16 cellular contexts compared by ENCODE assay signal in the genomic region with DNA sequence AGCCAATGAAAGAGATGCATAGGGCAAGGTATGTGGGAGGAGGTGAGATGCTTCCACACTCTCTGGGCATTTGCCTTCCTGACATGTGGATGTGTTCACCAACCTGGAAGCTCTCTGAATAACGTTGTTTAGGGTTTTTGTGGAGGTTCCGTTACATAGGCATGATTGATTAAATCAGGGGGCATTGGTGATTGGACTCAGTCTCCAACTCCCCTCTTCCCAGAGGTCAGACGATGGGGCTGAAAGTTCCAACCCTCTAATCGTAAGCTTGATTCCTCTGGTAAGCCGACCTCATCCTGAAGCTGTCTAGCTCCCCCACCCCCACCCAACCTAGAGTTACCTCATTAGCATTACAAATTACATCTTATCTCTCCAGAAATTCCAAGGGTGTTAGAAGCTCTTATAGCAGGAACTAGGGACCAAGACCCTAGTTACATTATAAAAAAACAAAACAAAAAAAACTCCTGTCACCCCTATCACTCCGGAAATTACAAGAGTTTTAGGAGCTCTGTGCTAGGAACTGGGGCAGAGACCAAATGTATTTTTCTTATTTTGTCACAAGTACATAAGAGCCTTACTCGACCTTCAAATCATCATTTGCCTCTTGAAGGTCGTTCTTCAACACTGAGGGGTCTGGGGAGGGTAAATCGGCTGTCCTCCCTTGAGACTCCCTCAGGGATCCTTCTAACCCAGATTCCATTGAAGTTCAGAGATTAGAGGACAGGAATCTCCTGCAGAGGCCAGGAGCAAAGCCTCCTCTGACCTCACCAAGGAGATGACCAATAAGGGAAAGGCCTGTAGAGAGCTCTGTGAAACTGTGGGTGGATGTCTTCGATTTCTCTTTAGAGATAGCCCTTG.
"Had no signal": no experiment of that assay in that cellular context is flagged by ENCODE, and none has a peak within 500 bp of the region (broad histone marks: within the 10 kb centered on the region; RNA-seq: fewer than 3 reads in every experiment).

No MANE protein-coding gene starts in this region.

- H3K27me3 ChIP-seq: heart left ventricle, sigmoid colon, suprapubic skin, upper lobe of left lung had no signal

- H3K9me3 ChIP-seq: heart left ventricle, sigmoid colon, suprapubic skin, upper lobe of left lung had no signal

- H3K4me3 ChIP-seq: heart left ventricle, sigmoid colon, suprapubic skin, upper lobe of left lung had no signal

- FAIRE-seq: frontal cortex had no signal

- DNase-seq: activated CD4-positive, alpha-beta T cell treated with anti-CD3 and anti-CD28 coated beads for 1 hour; activated CD4-positive, alpha-beta T cell treated with anti-CD3 and anti-CD28 coated beads, Interleukin-2, amount 50 U/mL, for 48 hours; activated gamma-delta T cell treated with Interleukin-2 at 50 U/mL for 16 hours; activated naive CD8-positive, alpha-beta T cell treated with anti-CD3 and anti-CD28 coated beads, Interleukin-2, amount 10 ng/mL, durations not matched to agents 7 days and 5 days; activated T-cell treated with anti-CD3 and anti-CD28 coated beads, Interleukin-2, amount 50 U/mL, for 48 hours; aorta; heart left ventricle; nephron progenitor cell; sigmoid colon; stimulated activated CD4-positive, alpha-beta T cell treated with anti-CD3 and anti-CD28 coated beads, Interleukin-12 subunit alpha, Interleukin-12 subunit beta, amount 100 ng/mL, for 4 hours; stimulated activated CD8-positive, alpha-beta memory T cell treated with anti-CD3 and anti-CD28 coated beads, Interleukin-4, amount 100 ng/mL, for 48 hours; stimulated activated naive CD8-positive, alpha-beta T cell treated with anti-CD3 and anti-CD28 coated beads, Interleukin-15, Interleukin-2, amounts not matched to agents 100 U/mL and 50 U/mL, for 24 hours; T-helper 9 cell; upper lobe of left lung had no signal

- H3K27me3 Mint-ChIP-seq: activated naive CD8-positive, alpha-beta T cell treated with anti-CD3 and anti-CD28 coated beads, Interleukin-2, amount 10 ng/mL, durations not matched to agents 7 days and 5 days had no signal

- H3K27ac ChIP-seq: heart left ventricle, sigmoid colon, suprapubic skin, upper lobe of left lung had no signal

- H3K4me1 ChIP-seq: sigmoid colon had no signal

- H3K36me3 Mint-ChIP-seq: activated naive CD8-positive, alpha-beta T cell treated with anti-CD3 and anti-CD28 coated beads, Interleukin-2, amount 10 ng/mL, durations not matched to agents 7 days and 5 days had no signal

- H3K4me3 Mint-ChIP-seq: activated naive CD8-positive, alpha-beta T cell treated with anti-CD3 and anti-CD28 coated beads, Interleukin-2, amount 10 ng/mL, durations not matched to agents 7 days and 5 days; nephron progenitor cell had no signal

- H3K9me3 Mint-ChIP-seq: activated naive CD8-positive, alpha-beta T cell treated with anti-CD3 and anti-CD28 coated beads, Interleukin-2, amount 10 ng/mL, durations not matched to agents 7 days and 5 days; nephron progenitor cell had no signal

- H3K36me3 ChIP-seq: heart left ventricle, sigmoid colon, suprapubic skin, upper lobe of left lung had no signal

- H3K27ac Mint-ChIP-seq: activated naive CD8-positive, alpha-beta T cell treated with anti-CD3 and anti-CD28 coated beads, Interleukin-2, amount 10 ng/mL, durations not matched to agents 7 days and 5 days; nephron progenitor cell had no signal
